Comparison of ENCODE assay signal across 8 cellular contexts in the genomic region with DNA sequence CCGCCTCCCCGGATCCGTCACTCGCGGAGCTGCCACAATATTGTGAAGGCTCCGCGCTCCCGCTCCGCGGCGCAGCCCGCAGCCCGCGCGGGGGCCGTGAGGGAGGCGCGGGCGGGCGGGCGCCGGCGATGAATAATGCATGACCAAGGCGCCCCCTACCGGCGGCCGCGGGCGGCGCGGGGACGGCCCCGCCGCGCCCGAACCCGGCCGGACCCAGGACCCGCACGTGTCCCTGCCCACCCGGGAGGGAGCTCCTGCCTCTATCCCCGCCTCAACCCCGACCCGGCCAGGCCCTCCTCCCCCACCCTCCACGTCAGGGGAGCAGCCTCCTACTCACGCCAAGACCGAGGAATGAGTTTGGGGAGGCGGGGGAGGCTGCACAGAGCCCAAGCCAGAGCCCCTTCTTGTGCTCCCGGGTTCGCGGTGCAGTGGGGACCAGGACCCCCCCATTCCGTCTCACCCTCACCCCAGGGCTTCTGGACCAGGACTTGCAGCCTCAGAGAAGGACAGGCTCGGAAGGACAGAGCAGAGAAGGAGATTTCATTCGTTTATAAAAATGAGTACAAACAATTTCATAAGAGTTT.
A peak's percentile ranks its signal among the peaks of the same experiment; 100 is the strongest.
DNase-seq lines count a peak whose midpoint lies in the region; ATAC-seq lines count a peak whose summit lies in the region.

No MANE protein-coding gene starts in this region.

- H3K27ac ChIP-seq in HUES6 (ENCODE audit: low read depth, low read length) (no peak overlapping the region), skin epidermis (peak overlapping the region in 8 of 21 experiments; percentile 35 to 62 (median 56))

- DNase-seq in DMS53 treated with DMSO at 0.1 percent for 48 hours (lab: John Stamatoyannopoulos, UW; ENCODE audit: unreplicated experiment): peak; percentile 14
- DNase-seq in T follicular helper cell (ENCODE audit: low read depth): peak; percentile 42
- peak; percentile 82 for DNase-seq in adipocyte (ENCODE audit: low read depth)
- peak in 39 of 51 donors; percentile 3 to 68 (median 27) for DNase-seq in hypothalamus (lab: John Stamatoyannopoulos, UW)
- no peak for DNase-seq in dedifferentiated amniotic fluid mesenchymal stem cell (ENCODE audit: extremely low spot score)

- H3K4me3 ChIP-seq in HUES6 (ENCODE audit: low read depth, low read length) (peak overlapping the region; percentile 57), adipocyte (ENCODE audit: low read length) (peak overlapping the region; percentile 59), skin epidermis (peak overlapping the region; percentile 23 to 44 (median 35))

- H3K9me3 ChIP-seq in HUES6 (ENCODE audit: control insufficient read depth, insufficient read depth, low read depth, low read length): no peaks in the 10 kb centered on the region
- H3K9me3 ChIP-seq in adipocyte (ENCODE audit: control insufficient read depth, low read length): no peaks in the 10 kb centered on the region

- H3K4me1 ChIP-seq in HUES6 (ENCODE audit: control insufficient read depth, insufficient read depth, low read length): peaks cover 19% of the 10 kb centered on the region
- peaks cover 2% of the 10 kb centered on the region for H3K4me1 ChIP-seq in adipocyte (ENCODE audit: control insufficient read depth, insufficient read depth, low read length)

- H3K9ac ChIP-seq in HUES6 (ENCODE audit: low read length): peak overlapping the region; percentile 48
- H3K9ac ChIP-seq in adipocyte (ENCODE audit: low read length): no peak overlapping the region

- ATAC-seq in GM21367 (IDR thresholded peaks at IDR 0.05; ENCODE audit: unreplicated experiment): no peak

- H3K27me3 ChIP-seq in HUES6 (ENCODE audit: control insufficient read depth, insufficient read depth, low read length): peaks cover 65% of the 10 kb centered on the region
- peaks cover 67% of the 10 kb centered on the region for H3K27me3 ChIP-seq in adipocyte (replicated peaks; ENCODE audit: control insufficient read depth, insufficient read depth, low read length)

- H3K36me3 ChIP-seq in HUES6 (ENCODE audit: control insufficient read depth, insufficient read depth, low read length) (no peaks in the 10 kb centered on the region), adipocyte (ENCODE audit: control insufficient read depth, insufficient read depth, low read length, severe bottlenecking) (no peaks in the 10 kb centered on the region)
